In genomic region chr12:121875582-121875981, GRCh38 we compare ENCODE assay signal across 31 cellular contexts. TPM values are rescaled to one million over a fixed set of nuclear protein-coding genes. Genes with fewer than 3 reads are reported as not detected.
"Had no signal": no experiment of that assay in that cellular context is flagged by ENCODE, and none has a peak within 500 bp of the region (broad histone marks: within the 10 kb centered on the region; RNA-seq: fewer than 3 reads in every experiment).

No MANE protein-coding gene starts in this region.

- H3K9me3 ChIP-seq: colonic mucosa, esophagus squamous epithelium, gastrocnemius medialis, heart right ventricle, left ventricle myocardium inferior had no signal

- H3K27ac ChIP-seq: colonic mucosa, epithelial cell of prostate, esophagus squamous epithelium, gastrocnemius medialis, heart right ventricle, left ventricle myocardium inferior had no signal

- H3K27me3 ChIP-seq: colonic mucosa, esophagus squamous epithelium, gastrocnemius medialis, heart right ventricle had no signal

- H3K4me3 ChIP-seq: colonic mucosa, esophagus squamous epithelium, gastrocnemius medialis, heart right ventricle, left ventricle myocardium inferior, lung had no signal

- ATAC-seq: effector memory CD8-positive, alpha-beta T cell; esophagus mucosa; gastrocnemius medialis; heart right ventricle; left cardiac atrium had no signal

- H3K4me1 ChIP-seq: colonic mucosa, gastrocnemius medialis, left ventricle myocardium inferior had no signal

- FAIRE-seq: endometrium, islet of Langerhans, keratinocyte had no signal

- H3K36me3 ChIP-seq: colonic mucosa, esophagus squamous epithelium, gastrocnemius medialis, heart right ventricle, left ventricle myocardium inferior had no signal

- DNase-seq: cerebellar nuclear complex; colonic mucosa; cortex of kidney; effector CD8-positive, alpha-beta T cell; effector memory CD8-positive, alpha-beta T cell; endodermal cell; erythroblast; esophagus squamous epithelium; foreskin fibroblast; foreskin melanocyte; gastrocnemius medialis; glutamatergic neuron; head of caudate nucleus; heart right ventricle; hippocampal formation; left cardiac atrium; left ventricle myocardium inferior; mammary epithelial cell; mesendoderm; midbrain had no signal

RNA-seq across cellular contexts. Expression of gene HPD, which starts 16.9 kb away (rescaled TPM):
- total RNA-seq: chondrocyte, dermis microvascular lymphatic vessel endothelial cell, glomerular endothelial cell, lower leg skin, mononuclear cell had no signal
- polyA plus RNA-seq: keratinocyte had no signal
